ENCODE assay signal across 18 cellular contexts in genomic region chr20:40232288-40232687, GRCh38.
"Had no signal": no experiment of that assay in that cellular context is flagged by ENCODE, and none has a peak within 500 bp of the region (broad histone marks: within the 10 kb centered on the region; RNA-seq: fewer than 3 reads in every experiment).

No MANE protein-coding gene starts in this region.

- H3K27me3 ChIP-seq: pancreas, right lobe of liver had no signal

- H3K27ac ChIP-seq: esophagus squamous epithelium, gastroesophageal sphincter, pancreas, prostate gland, right lobe of liver, stomach, thoracic aorta had no signal

- H3K9me3 ChIP-seq: esophagus squamous epithelium, gastroesophageal sphincter, mucosa of descending colon, pancreas, prostate gland, right lobe of liver, stomach, thoracic aorta had no signal

- H3K4me3 ChIP-seq: esophagus squamous epithelium, gastroesophageal sphincter, mucosa of descending colon, pancreas, prostate gland, right lobe of liver, stomach, thoracic aorta had no signal

- H3K36me3 ChIP-seq: esophagus squamous epithelium, gastroesophageal sphincter, pancreas, prostate gland, right lobe of liver, stomach, thoracic aorta had no signal

- H3K4me1 ChIP-seq: esophagus squamous epithelium, gastroesophageal sphincter, pancreas, prostate gland, right lobe of liver, stomach had no signal

- DNase-seq: central memory CD4-positive, alpha-beta T cell; effector memory CD8-positive, alpha-beta T cell; esophagus squamous epithelium; glutamatergic neuron; islet precursor cell; mucosa of descending colon; natural killer cell; pancreas; retina; right lobe of liver; stimulated activated CD4-positive, alpha-beta T cell treated with anti-CD3 and anti-CD28 coated beads, Interleukin-1b, Interleukin-23, amount 100 ng/mL, for 48 hours; stimulated activated CD4-positive, alpha-beta T cell treated with anti-CD3 and anti-CD28 coated beads, Interleukin-4, amount 100 ng/mL, for 24 hours; stomach; substantia nigra; trophoblast cell had no signal
